27 cellular contexts compared by ENCODE assay signal in the genomic region with DNA sequence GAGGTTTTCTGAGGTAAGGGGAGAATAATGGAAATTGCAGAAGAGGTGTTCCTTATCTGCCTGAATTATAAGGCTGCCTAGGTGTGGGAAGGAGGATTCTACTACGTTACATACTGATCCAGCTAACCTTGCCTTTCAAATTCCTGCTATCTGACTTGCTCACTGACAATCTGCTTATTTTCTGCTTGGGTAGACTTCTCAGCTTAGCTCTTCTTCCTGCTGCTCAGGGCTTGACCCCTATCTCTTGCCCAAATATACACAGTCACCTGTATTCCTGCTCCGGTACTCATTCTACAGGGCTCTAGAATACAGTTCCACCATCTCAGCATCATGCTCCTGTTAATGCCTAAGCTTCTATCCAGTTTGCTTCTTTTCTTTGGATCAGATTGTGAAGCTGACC.
"Had no signal": no experiment of that assay in that cellular context is flagged by ENCODE, and none has a peak within 500 bp of the region (broad histone marks: within the 10 kb centered on the region; RNA-seq: fewer than 3 reads in every experiment).

No MANE protein-coding gene starts in this region.

- DNase-seq: activated CD4-positive, alpha-beta memory T cell treated with anti-CD3 and anti-CD28 coated beads, Interleukin-2, amount 10 ng/mL, durations not matched to agents 7 days and 5 days; activated CD4-positive, alpha-beta T cell treated with anti-CD3 and anti-CD28 coated beads for 36 hours; activated CD4-positive, alpha-beta T cell treated with anti-CD3 and anti-CD28 coated beads, Interleukin-2, amount 10 ng/mL, durations not matched to agents 24 days and 14 days; activated CD4-positive, CD25-positive, alpha-beta regulatory T cell; activated CD4-positive, CD25-positive, alpha-beta regulatory T cell treated with anti-CD3 and anti-CD28 coated beads, Interleukin-2, amount 50 U/mL, for 72 hours; activated CD8-positive, alpha-beta memory T cell treated with anti-CD3 and anti-CD28 coated beads, Interleukin-2, amount 50 U/mL, for 48 hours; activated gamma-delta T cell; activated naive CD4-positive, alpha-beta T cell; activated naive CD4-positive, alpha-beta T cell treated with anti-CD3 and anti-CD28 coated beads, Interleukin-2, amount 10 ng/mL, durations not matched to agents 7 days and 5 days; activated naive CD8-positive, alpha-beta T cell treated with anti-CD3 and anti-CD28 coated beads, Interleukin-2, amount 10 ng/mL, durations not matched to agents 7 days and 5 days; activated T-cell treated with anti-CD3 and anti-CD28 coated beads for 4 hours; activated T-cell treated with anti-CD3 and anti-CD28 coated beads, Interleukin-2, amount 50 U/mL, for 24 hours; activated T-cell treated with anti-CD3 and anti-CD28 coated beads, Interleukin-2, amount 50 U/mL, for 72 hours; amniotic stem cell; anterior cingulate cortex; caudate nucleus; cerebellar nuclear complex; colonic mucosa; effector CD8-positive, alpha-beta T cell; foreskin fibroblast; head of caudate nucleus; T-cell; T1000 had no signal

- H3K4me1 ChIP-seq: colonic mucosa had no signal

- H3K4me3 Mint-ChIP-seq: activated CD4-positive, alpha-beta memory T cell treated with anti-CD3 and anti-CD28 coated beads, Interleukin-2, amount 10 ng/mL, durations not matched to agents 7 days and 5 days; activated CD4-positive, alpha-beta T cell treated with anti-CD3 and anti-CD28 coated beads for 36 hours; activated CD4-positive, alpha-beta T cell treated with anti-CD3 and anti-CD28 coated beads, Interleukin-2, amount 10 ng/mL, durations not matched to agents 24 days and 14 days; activated naive CD4-positive, alpha-beta T cell treated with anti-CD3 and anti-CD28 coated beads, Interleukin-2, amount 10 ng/mL, durations not matched to agents 7 days and 5 days; activated naive CD8-positive, alpha-beta T cell treated with anti-CD3 and anti-CD28 coated beads, Interleukin-2, amount 10 ng/mL, durations not matched to agents 7 days and 5 days; activated T-cell treated with anti-CD3 and anti-CD28 coated beads, Interleukin-2, amount 50 U/mL, for 24 hours; activated T-cell treated with anti-CD3 and anti-CD28 coated beads, Interleukin-2, amount 50 U/mL, for 72 hours; T-cell; T-helper 1 cell treated with Interleukin-12 subunit alpha and Interleukin-12 subunit beta and Interleukin-4 antibody, amounts not matched to agents 30 μg/mL and 1 μg/mL, for 36 hours had no signal

- H3K9me3 ChIP-seq: colonic mucosa had no signal

- H3K27ac Mint-ChIP-seq: activated CD4-positive, alpha-beta memory T cell treated with anti-CD3 and anti-CD28 coated beads, Interleukin-2, amount 10 ng/mL, durations not matched to agents 7 days and 5 days; activated CD4-positive, alpha-beta T cell treated with anti-CD3 and anti-CD28 coated beads for 36 hours; activated CD4-positive, alpha-beta T cell treated with anti-CD3 and anti-CD28 coated beads, Interleukin-2, amount 10 ng/mL, durations not matched to agents 24 days and 14 days; activated naive CD4-positive, alpha-beta T cell treated with anti-CD3 and anti-CD28 coated beads, Interleukin-2, amount 10 ng/mL, durations not matched to agents 7 days and 5 days; activated naive CD4-positive, alpha-beta T cell treated with anti-CD3 and anti-CD28 coated beads, Interleukin-2, amount 50 U/mL, for 72 hours; activated naive CD8-positive, alpha-beta T cell treated with anti-CD3 and anti-CD28 coated beads, Interleukin-2, amount 10 ng/mL, durations not matched to agents 7 days and 5 days; activated T-cell treated with anti-CD3 and anti-CD28 coated beads, Interleukin-2, amount 50 U/mL, for 24 hours; activated T-cell treated with anti-CD3 and anti-CD28 coated beads, Interleukin-2, amount 50 U/mL, for 72 hours; T-cell; T-helper 1 cell treated with Interleukin-12 subunit alpha and Interleukin-12 subunit beta and Interleukin-4 antibody, amounts not matched to agents 30 μg/mL and 1 μg/mL, for 36 hours had no signal

- H3K36me3 ChIP-seq: colonic mucosa had no signal

- FAIRE-seq: astrocyte had no signal

- H3K27me3 ChIP-seq: colonic mucosa had no signal

- H3K4me3 ChIP-seq: colonic mucosa had no signal

- ATAC-seq: activated CD4-positive, alpha-beta T cell treated with anti-CD3 and anti-CD28 coated beads for 36 hours; activated naive CD4-positive, alpha-beta T cell treated with anti-CD3 and anti-CD28 coated beads, Interleukin-2, amount 50 U/mL, for 72 hours; activated T-cell treated with anti-CD3 and anti-CD28 coated beads, Interleukin-2, amount 50 U/mL, for 72 hours; esophagus mucosa; T-cell had no signal

- H3K27ac ChIP-seq: colonic mucosa had no signal

- H3K4me1 Mint-ChIP-seq: activated CD4-positive, alpha-beta memory T cell treated with anti-CD3 and anti-CD28 coated beads, Interleukin-2, amount 10 ng/mL, durations not matched to agents 7 days and 5 days; activated CD4-positive, alpha-beta T cell treated with anti-CD3 and anti-CD28 coated beads for 36 hours; activated CD4-positive, alpha-beta T cell treated with anti-CD3 and anti-CD28 coated beads, Interleukin-2, amount 10 ng/mL, durations not matched to agents 24 days and 14 days; activated naive CD4-positive, alpha-beta T cell treated with anti-CD3 and anti-CD28 coated beads, Interleukin-2, amount 10 ng/mL, durations not matched to agents 7 days and 5 days; activated naive CD8-positive, alpha-beta T cell treated with anti-CD3 and anti-CD28 coated beads, Interleukin-2, amount 10 ng/mL, durations not matched to agents 7 days and 5 days; T-cell had no signal

- H3K27me3 Mint-ChIP-seq: activated CD4-positive, alpha-beta memory T cell treated with anti-CD3 and anti-CD28 coated beads, Interleukin-2, amount 10 ng/mL, durations not matched to agents 7 days and 5 days; activated CD4-positive, alpha-beta T cell treated with anti-CD3 and anti-CD28 coated beads for 36 hours; activated CD4-positive, alpha-beta T cell treated with anti-CD3 and anti-CD28 coated beads, Interleukin-2, amount 10 ng/mL, durations not matched to agents 24 days and 14 days; activated naive CD4-positive, alpha-beta T cell treated with anti-CD3 and anti-CD28 coated beads, Interleukin-2, amount 10 ng/mL, durations not matched to agents 7 days and 5 days; activated naive CD8-positive, alpha-beta T cell treated with anti-CD3 and anti-CD28 coated beads, Interleukin-2, amount 10 ng/mL, durations not matched to agents 7 days and 5 days; activated T-cell treated with anti-CD3 and anti-CD28 coated beads, Interleukin-2, amount 50 U/mL, for 24 hours; T-cell had no signal

- H3K36me3 Mint-ChIP-seq: activated naive CD4-positive, alpha-beta T cell treated with anti-CD3 and anti-CD28 coated beads, Interleukin-2, amount 10 ng/mL, durations not matched to agents 7 days and 5 days; activated naive CD8-positive, alpha-beta T cell treated with anti-CD3 and anti-CD28 coated beads, Interleukin-2, amount 10 ng/mL, durations not matched to agents 7 days and 5 days; T-cell had no signal
